In the genomic region with DNA sequence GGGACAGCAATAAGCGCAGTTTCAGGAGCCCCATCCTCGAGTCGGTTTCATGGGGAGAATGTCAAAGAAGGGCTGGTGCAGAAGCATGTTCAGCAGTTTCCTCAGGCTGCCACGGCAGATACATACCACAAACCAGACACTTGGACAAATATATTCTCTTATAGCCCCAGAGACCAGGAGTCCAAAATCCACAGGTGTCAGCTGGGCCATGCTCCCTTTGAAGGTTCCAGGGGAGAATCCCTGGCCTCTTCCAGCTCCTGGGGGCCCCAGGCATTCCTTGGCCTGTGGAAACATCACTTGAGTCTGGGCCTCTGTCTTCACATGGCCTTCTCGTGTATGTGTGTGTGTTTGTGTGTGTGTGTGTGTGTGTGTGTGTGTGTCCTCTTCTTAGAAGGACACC, we compare ENCODE assay signal across 34 cellular contexts.
"Had no signal": no experiment of that assay in that cellular context is flagged by ENCODE, and none has a peak within 500 bp of the region (broad histone marks: within the 10 kb centered on the region; RNA-seq: fewer than 3 reads in every experiment).

No MANE protein-coding gene starts in this region.

- H3K9me3 ChIP-seq: MG63 had no signal

- DNase-seq: Karpas-422, Kasumi-1, MG63, MM.1S, MV-4-11, NCI-H1048, NCI-H1092, NCI-H1092 treated with DMSO at 0.1 percent for 48 hours, NCI-H1105, NCI-H1105 treated with DMSO at 0.1 percent for 48 hours, NCI-H1417, NCI-H1417 treated with DMSO at 0.1 percent for 48 hours, NCI-H1436, NCI-H1436 treated with DMSO at 0.1 percent for 48 hours, NCI-H146, NCI-H1694, NCI-H1694 treated with DMSO at 0.1 percent for 48 hours, NCI-H187, NCI-H187 treated with DMSO at 0.1 percent for 48 hours, NCI-H1930, NCI-H2029, NCI-H2029 treated with DMSO at 0.1 percent for 48 hours, NCI-H2081, NCI-H2081 treated with DMSO at 0.1 percent for 48 hours, NCI-H2107, NCI-H2171, NCI-H2171 treated with DMSO at 0.1 percent for 48 hours, NCI-H2227 treated with DMSO at 0.1 percent for 48 hours, NCI-H226, NCI-H345, NCI-H446, NCI-H446 treated with DMSO at 0.1 percent for 48 hours, NCI-H510A, NCI-H510A treated with DMSO at 0.1 percent for 48 hours had no signal

- H3K27me3 ChIP-seq: MG63 had no signal

- H3K36me3 ChIP-seq: MG63 had no signal

- H3K4me3 ChIP-seq: MG63 had no signal
